Comparison of ENCODE assay signal across 16 cellular contexts in the genomic region with DNA sequence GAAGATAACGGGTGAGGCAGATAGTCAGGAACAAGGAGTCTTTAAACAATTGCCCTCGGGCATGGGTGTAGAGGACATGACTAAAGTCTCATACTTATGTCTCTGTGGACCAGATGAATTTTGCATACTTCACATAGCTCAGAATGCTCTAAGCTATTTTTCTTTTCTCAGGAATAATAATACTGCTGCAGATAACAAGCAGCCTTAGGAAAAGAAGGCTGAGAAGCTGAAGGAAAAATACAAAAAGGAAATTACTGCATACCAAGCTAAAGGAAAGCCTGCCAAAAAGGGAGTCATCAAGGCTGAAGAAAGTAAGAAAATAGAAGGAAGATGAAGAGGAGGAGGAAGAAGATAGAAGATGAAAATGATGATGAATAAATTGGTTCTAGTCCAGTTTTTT. TPM values are rescaled to one million over a fixed set of nuclear protein-coding genes. Genes with fewer than 3 reads are reported as not detected.
DNase-seq lines count a peak whose midpoint lies in the region; ATAC-seq, FAIRE-seq and TF ChIP-seq lines count a peak whose summit lies in the region.
"Had no signal": no experiment of that assay in that cellular context is flagged by ENCODE, and none has a peak within 500 bp of the region (broad histone marks: within the 10 kb centered on the region; RNA-seq: fewer than 3 reads in every experiment).

No MANE protein-coding gene starts in this region.

- no peak for TF ChIP-seq RAD21 in IMR-90 (IDR thresholded peaks at IDR 0.05; ENCODE audit: low read length)

- FAIRE-seq in GM12892 (lab: Jason Lieb, UNC), result no peak
- FAIRE-seq: GM18507, TTC549 had no signal

- H2AK5ac ChIP-seq in IMR-90 (ENCODE audit: low read depth, low read length), result no peak overlapping the region

- no peak overlapping the region for H2AFZ ChIP-seq in IMR-90 (replicated peaks; ENCODE audit: low read length, poor library complexity)
- H2AFZ ChIP-seq in hepatocyte, result no peak overlapping the region

- no peak overlapping the region for H2BK120ac ChIP-seq in IMR-90 (ENCODE audit: low read depth, low read length)

- no peak for TF ChIP-seq POLR2A in IMR-90 (IDR thresholded peaks at IDR 0.05; ENCODE audit: low read depth, low read length)
- no peak for TF ChIP-seq POLR2A in GM12892 (IDR thresholded peaks at IDR 0.05; ENCODE audit: low read depth, low read length)

- no peaks in the 10 kb centered on the region for H3K79me2 ChIP-seq in hepatocyte

- no peaks in the 10 kb centered on the region for H3K36me3 ChIP-seq in IMR-90 (ENCODE audit: control insufficient read depth, insufficient read depth, low read length)
- H3K36me3 ChIP-seq in hepatocyte (replicated peaks; ENCODE audit: insufficient read depth, low read depth), result no peaks in the 10 kb centered on the region

- intact Hi-C loops in IMR-90 (cut with micrococcal nuclease), result no loop called here
- intact Hi-C loops in dorsolateral prefrontal cortex (cut with DNase I), result no loop called here

- no peaks in the 10 kb centered on the region for H3K27me3 ChIP-seq in IMR-90 (ENCODE audit: control insufficient read depth, insufficient read depth, low read length)
- H3K27me3 ChIP-seq in hepatocyte, result no peaks in the 10 kb centered on the region
- H3K27me3 ChIP-seq in dorsolateral prefrontal cortex, result peaks cover 0 to 7% (median 0%) of the 10 kb centered on the region in 45 donors

- no peak overlapping the region for H3K56ac ChIP-seq in IMR-90 (ENCODE audit: extremely low read depth, insufficient read depth, low read length)

- H4K5ac ChIP-seq in IMR-90 (ENCODE audit: low read depth, low read length), result no peak overlapping the region

- H3K4me3 ChIP-seq in IMR-90 (ENCODE audit: insufficient read depth, low read depth, low read length) (no peak overlapping the region), astrocyte of the spinal cord (ENCODE audit: low read depth, low read length) (no peak overlapping the region), hepatocyte (no peak overlapping the region), dorsolateral prefrontal cortex (no peak overlapping the region)
- H3K4me3 ChIP-seq: lung had no signal

- H3K4ac ChIP-seq in IMR-90 (ENCODE audit: low read depth, low read length), result no peak overlapping the region

- no peak overlapping the region for H4K91ac ChIP-seq in IMR-90 (ENCODE audit: insufficient read depth, low read depth, low read length)

- H3K23ac ChIP-seq in IMR-90 (ENCODE audit: low read depth, low read length), result no peak overlapping the region

- no CpG with 5 or more reads among the region's 2 CpGs for WGBS in IMR-90 (ENCODE audit: extremely low coverage in 2 of 2, insufficient read length in 1 of 2), 2 experiments
- WGBS in hepatocyte (ENCODE audit: low lambda C conversion rate, missing lambda C conversion rate), result 70% methylated on average over 2 of the region's 2 CpGs

- H3K4me2 ChIP-seq in IMR-90 (ENCODE audit: low read depth, low read length) (no peak overlapping the region; the same call in 1 of the 2 replicates), hepatocyte (no peak overlapping the region)

- H3K79me1 ChIP-seq in IMR-90 (ENCODE audit: low read depth in 1 of 2, low read length in 2 of 2), result no peaks in the 10 kb centered on the region

- dilution Hi-C loops in IMR-90 (cut with HindIII; ENCODE audit: low sequenced_read_pairs, unreplicated experiment), result no loop called here

- no peaks in the 10 kb centered on the region for H3K9me2 ChIP-seq in hepatocyte (replicated peaks; ENCODE audit: insufficient read depth)

- H3K4me1 ChIP-seq in IMR-90 (ENCODE audit: control insufficient read depth, insufficient read depth, low read length), result peaks cover 7% of the 10 kb centered on the region; the same call in 1 of the 2 replicates
- no peaks in the 10 kb centered on the region for H3K4me1 ChIP-seq in hepatocyte (ENCODE audit: insufficient read depth)

- no peak overlapping the region; a peak in 1 of 4 replicates for H4K8ac ChIP-seq in IMR-90 (ENCODE audit: low read depth in 2 of 2, low read length in 2 of 2)

- no peaks in the 10 kb centered on the region for H3K9me1 ChIP-seq in IMR-90 (ENCODE audit: insufficient read depth, low read length)

- POLR2A ChIA-PET in IMR-90 (lab: Charles Lee; ENCODE audit: unreplicated experiment), result no interaction called here

- CTCF ChIA-PET in IMR-90 (lab: Yijun Ruan, JAX), result interaction anchor here (0.7 to 1.0 kb wide), 4 partner anchors 9 to 439 kb away, joined by 3 to 13 read pairs (median 4); a partner anchor contains a TSS

- H2AK9ac ChIP-seq in IMR-90 (replicated peaks; ENCODE audit: low read depth, low read length, poor library complexity), result no peak overlapping the region

- H3K27ac ChIP-seq in IMR-90 (ENCODE audit: insufficient read depth, low read length), result no peak overlapping the region
- no peak overlapping the region for H3K27ac ChIP-seq in hepatocyte
- no peak overlapping the region for H3K27ac ChIP-seq in dorsolateral prefrontal cortex

- no peak overlapping the region for H2BK20ac ChIP-seq in IMR-90 (ENCODE audit: low read depth, low read length)

- peak; percentile 89 for ATAC-seq in IMR-90 (ENCODE audit: low read depth)
- ATAC-seq in HG02759 (IDR thresholded peaks at IDR 0.05; ENCODE audit: unreplicated experiment), result no peak
- no peak for ATAC-seq in HG03442 (IDR thresholded peaks at IDR 0.05; ENCODE audit: unreplicated experiment)

- no peak overlapping the region for H3K9ac ChIP-seq in IMR-90 (ENCODE audit: low read depth, low read length)

- H2BK15ac ChIP-seq in IMR-90 (ENCODE audit: low read depth, low read length), result no peak overlapping the region

- H3K14ac ChIP-seq in IMR-90 (replicated peaks; ENCODE audit: low read depth, low read length), result no peak overlapping the region

- H3K9me3 ChIP-seq in IMR-90 (ENCODE audit: control insufficient read depth, insufficient read depth, low read length) (no peaks in the 10 kb centered on the region; the same call in 1 of the 2 replicates), hepatocyte (ENCODE audit: low read depth) (no peaks in the 10 kb centered on the region)

- H3K18ac ChIP-seq in IMR-90 (ENCODE audit: low read depth, low read length), result no peak overlapping the region

- BruUV-seq in IMR-90 (replicated peaks; lab: Mats Ljungman, UMichigan), result no TSS peak

- peak overlapping the region; percentile 28 for H2BK5ac ChIP-seq in IMR-90 (ENCODE audit: low read depth, low read length, poor library complexity, severe bottlenecking)

- TF ChIP-seq CTCF in IMR-90 (conservative IDR thresholded peaks at IDR 0.05; ENCODE audit: low read depth, low read length) (no peak), astrocyte of the spinal cord (IDR thresholded peaks at IDR 0.05; ENCODE audit: low read depth, low read length) (no peak), hepatocyte (IDR thresholded peaks at IDR 0.05; ENCODE audit: poor library complexity) (no peak), dorsolateral prefrontal cortex (IDR thresholded peaks at IDR 0.05 in 54 of 56, conservative IDR thresholded peaks at IDR 0.05 in 2 of 56; ENCODE audit: low read depth in 1 of 56, partially characterized antibody in 56 of 56) (no peak)

- in situ Hi-C loops in IMR-90 (cut with MboI; ENCODE audit: low sequenced_read_pairs) (no loop called here), astrocyte of the spinal cord (cut with HindIII; ENCODE audit: low sequenced_read_pairs) (no loop called here)

- H4K20me1 ChIP-seq in IMR-90 (ENCODE audit: insufficient read depth, low read length) (no peaks in the 10 kb centered on the region), hepatocyte (ENCODE audit: insufficient read depth, poor library complexity, severe bottlenecking) (no peaks in the 10 kb centered on the region)

- DNase-seq in AG08395 (ENCODE audit: low spot score), result peak; percentile 66
- peak; percentile 81 for DNase-seq in IMR-90
- DNase-seq in astrocyte of the spinal cord (ENCODE audit: low read depth, low spot score), result peak; percentile 80
- DNase-seq in hepatocyte (ENCODE audit: low spot score), result peak; percentile 25
- DNase-seq in dorsolateral prefrontal cortex, result no peak
- DNase-seq in GM12892 (ENCODE audit: insufficient read length), result no peak
- DNase-seq: activated naive CD8-positive, alpha-beta T cell treated with anti-CD3 and anti-CD28 coated beads, Interleukin-2, amount 10 ng/mL, durations not matched to agents 7 days and 5 days; AML-193; hippocampal formation; RPMI8226 had no signal

TF ChIP-seq in IMR-90, 13 proteins besides CTCF, POLR2A, EP300 and RAD21:
- TF ChIP-seq BHLHE40 (IDR thresholded peaks at IDR 0.05; ENCODE audit: low read depth, low read length) (no peak), NFE2L2 (IDR thresholded peaks at IDR 0.05; ENCODE audit: low read depth, low read length) (no peak), MXI1 (IDR thresholded peaks at IDR 0.05; ENCODE audit: borderline replicate concordance, low read depth, low read length) (no peak), MAFK (IDR thresholded peaks at IDR 0.05; ENCODE audit: low read depth, low read length) (no peak), RCOR1 (IDR thresholded peaks at IDR 0.05; ENCODE audit: insufficient replicate concordance, low read length) (no peak), MAZ (IDR thresholded peaks at IDR 0.05; ENCODE audit: borderline replicate concordance, low read depth, low read length) (no peak)
- TF ChIP-seq, protein P1, sequence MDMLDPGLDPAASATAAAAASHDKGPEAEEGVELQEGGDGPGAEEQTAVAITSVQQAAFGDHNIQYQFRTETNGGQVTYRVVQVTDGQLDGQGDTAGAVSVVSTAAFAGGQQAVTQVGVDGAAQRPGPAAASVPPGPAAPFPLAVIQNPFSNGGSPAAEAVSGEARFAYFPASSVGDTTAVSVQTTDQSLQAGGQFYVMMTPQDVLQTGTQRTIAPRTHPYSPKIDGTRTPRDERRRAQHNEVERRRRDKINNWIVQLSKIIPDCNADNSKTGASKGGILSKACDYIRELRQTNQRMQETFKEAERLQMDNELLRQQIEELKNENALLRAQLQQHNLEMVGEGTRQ (IDR thresholded peaks at IDR 0.05; ENCODE audit: low read depth, low read length), result no peak
TF ChIP-seq in IMR-90: peak in this region for 0.

RNA-seq across cellular contexts. Expression of a gene that starts 13.4 kb away (rescaled TPM):
- total RNA-seq in IMR-90 (2012; rRNA removed) (14.9 and 18.1 TPM in 2 replicates), hepatocyte (15.6 and 16.5 TPM in 2 replicates), dorsolateral prefrontal cortex (10 to 100 TPM; 22.7 to 64.4 (median 38.8) TPM)
- polyA plus RNA-seq in IMR-90 (2012; rRNA removed) (7.2 and 7.3 TPM in 2 replicates), hepatocyte (6.9 and 7.3 TPM in 2 replicates)
- polyA plus RNA-seq in IMR-90 (2012; cell fraction: cytosol; rRNA removed), result 2.3 and 4.7 TPM in 2 replicates
- 7.2 and 11.8 TPM in 2 replicates for polyA plus RNA-seq in IMR-90 (2012; cell fraction: nucleus; rRNA removed; ENCODE audit: low replicate concordance)
- 8.2 TPM for polyA plus RNA-seq in GM12892 (2012; ENCODE audit: missing spikeins)

RNA-seq across cellular contexts. Expression of a gene that starts 57.8 kb away (rescaled TPM):
- total RNA-seq in IMR-90 (2012; rRNA removed), result not detected in 2 replicates
- not detected in 2 replicates for polyA plus RNA-seq in IMR-90 (2012; rRNA removed)
- not detected in 2 replicates for polyA plus RNA-seq in IMR-90 (2012; cell fraction: cytosol; rRNA removed)
- not detected in 2 replicates for polyA plus RNA-seq in IMR-90 (2012; cell fraction: nucleus; rRNA removed; ENCODE audit: low replicate concordance)
- total RNA-seq in hepatocyte, result 1.1 and 1.4 TPM in 2 replicates
- 4.3 and 8.1 TPM in 2 replicates for polyA plus RNA-seq in hepatocyte
- total RNA-seq in dorsolateral prefrontal cortex, result not detected
- polyA plus RNA-seq in GM12892 (2012; ENCODE audit: missing spikeins), result not detected
- total RNA-seq: activated naive CD8-positive, alpha-beta T cell treated with anti-CD3 and anti-CD28 coated beads, Interleukin-2, amount 10 ng/mL, durations not matched to agents 7 days and 5 days; lung; omental fat pad had no signal
- polyA plus RNA-seq: lung had no signal

Comparison
In these comparisons a context has a peak if more than half of its experiments do, and no peak if none do; other contexts are left out.
1. DNase-seq: peak in AG08395 (single experiment), IMR-90 (single experiment), astrocyte of the spinal cord (single experiment) and hepatocyte (single experiment); none in dorsolateral prefrontal cortex (0 of 10) and GM12892 (single experiment).